9 cellular contexts compared by ENCODE assay signal in the genomic region with DNA sequence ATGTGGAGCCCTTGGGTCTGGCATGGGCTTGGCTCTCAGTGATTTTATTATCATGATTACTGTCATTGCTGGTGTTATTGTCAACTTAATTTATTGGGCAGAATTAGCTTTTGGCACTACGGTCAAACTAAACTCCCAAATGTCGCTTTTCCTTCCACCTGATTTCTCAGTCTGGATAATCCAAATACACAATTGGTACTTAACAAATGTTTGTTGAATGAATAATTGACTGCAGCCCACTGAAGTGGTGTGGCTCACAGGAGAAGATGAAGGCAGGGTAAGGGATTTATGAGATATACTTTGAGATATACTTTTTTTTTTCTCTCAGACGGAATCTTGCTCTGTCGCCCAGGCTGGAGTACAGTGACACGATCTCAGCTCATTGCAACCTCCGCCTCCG. TPM values are rescaled to one million over a fixed set of nuclear protein-coding genes. Genes with fewer than 3 reads are reported as not detected.
A peak's percentile ranks its signal among the peaks of the same experiment; 100 is the strongest.
DNase-seq lines count a peak whose midpoint lies in the region; ATAC-seq, FAIRE-seq and TF ChIP-seq lines count a peak whose summit lies in the region.
"Had no signal": no experiment of that assay in that cellular context is flagged by ENCODE, and none has a peak within 500 bp of the region (broad histone marks: within the 10 kb centered on the region; RNA-seq: fewer than 3 reads in every experiment).

No MANE protein-coding gene starts in this region.

- H3K4me1 Mint-ChIP-seq in Calu3 (ENCODE audit: low read depth, unreplicated experiment) (no peaks in the 10 kb centered on the region), osteocyte (ENCODE audit: unreplicated experiment) (peaks cover 22% of the 10 kb centered on the region)

- no peak for TF ChIP-seq CTCF in Calu3 (IDR thresholded peaks at IDR 0.05; ENCODE audit: unreplicated experiment)
- TF ChIP-seq CTCF in PC-3 (conservative IDR thresholded peaks at IDR 0.05; ENCODE audit: low read depth, low read length) = no peak
- no peak for TF ChIP-seq CTCF in osteocyte (IDR thresholded peaks at IDR 0.05)
- TF ChIP-seq CTCF in mucosa of descending colon (IDR thresholded peaks at IDR 0.05) = no peak

- no peak overlapping the region for H3K27ac ChIP-seq in PC-3 (ENCODE audit: low read length)
- no peak overlapping the region for H3K27ac ChIP-seq in effector memory CD4-positive, alpha-beta T cell (ENCODE audit: insufficient read depth, low read length, poor library complexity, severe bottlenecking)

- no peak for FAIRE-seq in HTR-8/SVneo (lab: Jason Lieb, UNC)
- FAIRE-seq: kidney had no signal

- H3K79me2 ChIP-seq in PC-3 (ENCODE audit: low read length) = peaks cover 20% of the 10 kb centered on the region

- intact Hi-C loops in Calu3 (cut with micrococcal nuclease; ENCODE audit: unreplicated experiment) (no loop called here), PC-3 (cut with micrococcal nuclease) (no loop called here), mucosa of descending colon (cut with DNase I, micrococcal nuclease) (no loop called here)

- H3K4me3 Mint-ChIP-seq in Calu3 (ENCODE audit: low read depth, unreplicated experiment) = peak overlapping the region; percentile 81
- peak overlapping the region; percentile 80 for H3K4me3 Mint-ChIP-seq in osteocyte (ENCODE audit: unreplicated experiment)

- H3K36me3 ChIP-seq in PC-3 (ENCODE audit: low read depth, low read length) (peaks cover 13% of the 10 kb centered on the region; the same call in 1 of the 2 replicates), mucosa of descending colon (ENCODE audit: low read depth) (no peaks in the 10 kb centered on the region)
- H3K36me3 ChIP-seq in effector memory CD4-positive, alpha-beta T cell (ENCODE audit: control insufficient read depth, insufficient read depth, low read length) = peaks cover 24% of the 10 kb centered on the region

- no peaks in the 10 kb centered on the region for H3K27me3 ChIP-seq in PC-3 (ENCODE audit: low read length)
- H3K27me3 ChIP-seq in effector memory CD4-positive, alpha-beta T cell (replicated peaks; ENCODE audit: control insufficient read depth, insufficient read depth, low read length, poor library complexity, severe bottlenecking) = no peaks in the 10 kb centered on the region

- H3K9me3 Mint-ChIP-seq in Calu3 (ENCODE audit: low read depth, unreplicated experiment) (no peaks in the 10 kb centered on the region), osteocyte (ENCODE audit: unreplicated experiment) (no peaks in the 10 kb centered on the region)

- H3K36me3 Mint-ChIP-seq in Calu3 (ENCODE audit: insufficient read depth, unreplicated experiment) = peaks cover 25% of the 10 kb centered on the region
- H3K36me3 Mint-ChIP-seq in osteocyte (ENCODE audit: unreplicated experiment) = peaks cover 13% of the 10 kb centered on the region

- H3K4me1 ChIP-seq in PC-3 (ENCODE audit: insufficient read depth, low read length) = peaks cover 22% of the 10 kb centered on the region
- H3K4me1 ChIP-seq in effector memory CD4-positive, alpha-beta T cell (ENCODE audit: control insufficient read depth, insufficient read depth, low read length, poor library complexity, severe bottlenecking) = peaks cover 13% of the 10 kb centered on the region
- H3K4me1 ChIP-seq in mucosa of descending colon (ENCODE audit: low read depth) = peaks cover 10% of the 10 kb centered on the region

- peak overlapping the region; percentile 94 for H3K4me2 ChIP-seq in PC-3 (ENCODE audit: low read length)

- peaks cover 10% of the 10 kb centered on the region for H3F3A ChIP-seq in PC-3 (ENCODE audit: low read length, unreplicated experiment)

- no peak overlapping the region for H2AFZ ChIP-seq in PC-3 (ENCODE audit: low read length)

- H3K9me3 ChIP-seq in PC-3 (ENCODE audit: low read length) = no peaks in the 10 kb centered on the region
- H3K9me3 ChIP-seq in effector memory CD4-positive, alpha-beta T cell (ENCODE audit: control insufficient read depth, low read length) = no peaks in the 10 kb centered on the region
- H3K9me3 ChIP-seq in mucosa of descending colon = no peaks in the 10 kb centered on the region

- peak overlapping the region; percentile 96 for H3K4me3 ChIP-seq in PC-3 (ENCODE audit: low read length)
- H3K4me3 ChIP-seq in effector memory CD4-positive, alpha-beta T cell (ENCODE audit: insufficient read depth, low read depth, low read length, poor library complexity, severe bottlenecking) = peak overlapping the region; percentile 91
- no peak overlapping the region for H3K4me3 ChIP-seq in mucosa of descending colon

- peak overlapping the region; percentile 89; the same call in 1 of the 2 replicates for H3K9ac ChIP-seq in PC-3 (ENCODE audit: low read length)

- DNase-seq in Calu3 (no peak), PC-3 (no peak), osteocyte (ENCODE audit: extremely low spot score, unreplicated experiment) (no peak), mucosa of descending colon (no peak), NCI-H1092 treated with DMSO at 0.1 percent for 48 hours (lab: John Stamatoyannopoulos, UW) (no peak), HTR-8/SVneo (ENCODE audit: insufficient read length, low spot score) (no peak)
- no peak for DNase-seq in effector memory CD4-positive, alpha-beta T cell
- DNase-seq: kidney had no signal

- H3K9me2 ChIP-seq in PC-3 (replicated peaks; ENCODE audit: low read length) = no peaks in the 10 kb centered on the region

- H4K20me1 ChIP-seq in PC-3 (ENCODE audit: low read length) = no peaks in the 10 kb centered on the region

- BruUV-seq in Calu3 (replicated peaks; lab: Mats Ljungman, UMichigan) (no TSS peak), PC-3 (replicated peaks; lab: Mats Ljungman, UMichigan) (TSS peak; percentile 74)

- CTCF ChIA-PET in Calu3 (lab: Charles Lee) = no interaction called here
- CTCF ChIA-PET in PC-3 (lab: Charles Lee) = no interaction called here

- H3K27me3 Mint-ChIP-seq in Calu3 (ENCODE audit: unreplicated experiment) = no peaks in the 10 kb centered on the region
- no peaks in the 10 kb centered on the region for H3K27me3 Mint-ChIP-seq in osteocyte (ENCODE audit: unreplicated experiment)

- ATAC-seq in PC-3 (no peak), mucosa of descending colon (no peak), GM21786 (IDR thresholded peaks at IDR 0.05; ENCODE audit: unreplicated experiment) (no peak)

- POLR2A ChIA-PET in PC-3 (lab: Charles Lee; ENCODE audit: unreplicated experiment) = no interaction called here

- H3K27ac Mint-ChIP-seq in Calu3 (ENCODE audit: unreplicated experiment) (no peak overlapping the region), osteocyte (ENCODE audit: unreplicated experiment) (no peak overlapping the region)

RNA-seq across cellular contexts. Expression of a gene that starts 1.5 kb away (rescaled TPM):
- total RNA-seq in Calu3 (2022) (69.8 and 79.1 TPM in 2 replicates), PC-3 (2014; rRNA removed) (80.7 and 98.8 TPM in 2 replicates), osteocyte (121 and 122 TPM in 2 replicates), mucosa of descending colon (10 to 100 TPM; 50.1 to 71.0 (median 50.8) TPM)

RNA-seq across cellular contexts. Expression of a gene that starts 45.5 kb away (rescaled TPM):
- total RNA-seq in Calu3 (2022) (75.5 and 78.1 TPM in 2 replicates), PC-3 (2014; rRNA removed) (130 and 146 TPM in 2 replicates), osteocyte (112 and 115 TPM in 2 replicates), mucosa of descending colon (100 to 1,000 TPM in 1 of 3 donors, 10 to 100 TPM in 2; 62.3 to 103 (median 77.7) TPM)
